ENCODE assay signal across 9 cellular contexts in genomic region chr1:115727706-115728249, GRCh38. TPM values are rescaled to one million over a fixed set of nuclear protein-coding genes. Genes with fewer than 3 reads are reported as not detected.
A peak's percentile ranks its signal among the peaks of the same experiment; 100 is the strongest.
DNase-seq lines count a peak whose midpoint lies in the region; ATAC-seq and TF ChIP-seq lines count a peak whose summit lies in the region.
"Had no signal": no experiment of that assay in that cellular context is flagged by ENCODE, and none has a peak within 500 bp of the region (broad histone marks: within the 10 kb centered on the region; RNA-seq: fewer than 3 reads in every experiment).

No MANE protein-coding gene starts in this region.

- H3K27me3 ChIP-seq in endodermal cell (ENCODE audit: control insufficient read depth, insufficient read depth, low read length, poor library complexity, severe bottlenecking), result no peaks in the 10 kb centered on the region

- TF ChIP-seq CTCF in endodermal cell (conservative IDR thresholded peaks at IDR 0.05) (no peak), mucosa of descending colon (IDR thresholded peaks at IDR 0.05) (no peak)

- no peaks in the 10 kb centered on the region for H3K4me1 ChIP-seq in endodermal cell (ENCODE audit: control insufficient read depth, insufficient read depth, low read length)
- H3K4me1 ChIP-seq in mucosa of descending colon (ENCODE audit: low read depth), result no peaks in the 10 kb centered on the region

- no peak overlapping the region for H3K27ac Mint-ChIP-seq in endodermal cell
- no peak overlapping the region for H3K27ac Mint-ChIP-seq in activated CD4-positive, alpha-beta T cell treated with anti-CD3 and anti-CD28 coated beads for 36 hours

- 71 to 81% methylated on average over 7 of the region's 7 CpGs for WGBS in endodermal cell (ENCODE audit: insufficient coverage in 1 of 2, insufficient read length in 1 of 2), 2 experiments

- no peak overlapping the region for H3K27ac ChIP-seq in endodermal cell (ENCODE audit: low read depth, low read length)

- no peaks in the 10 kb centered on the region for H3K4me1 Mint-ChIP-seq in endodermal cell
- H3K4me1 Mint-ChIP-seq in activated CD4-positive, alpha-beta T cell treated with anti-CD3 and anti-CD28 coated beads for 36 hours, result no peaks in the 10 kb centered on the region

- H3K27me3 Mint-ChIP-seq in endodermal cell (ENCODE audit: insufficient read depth), result no peaks in the 10 kb centered on the region
- H3K27me3 Mint-ChIP-seq in activated CD4-positive, alpha-beta T cell treated with anti-CD3 and anti-CD28 coated beads for 36 hours, result peaks cover 2% of the 10 kb centered on the region

- H3K4me3 Mint-ChIP-seq in endodermal cell, result no peak overlapping the region
- H3K4me3 Mint-ChIP-seq in activated CD4-positive, alpha-beta T cell treated with anti-CD3 and anti-CD28 coated beads for 36 hours, result no peak overlapping the region

- DNase-seq in NCI-H1694 treated with DMSO at 0.1 percent for 48 hours (lab: John Stamatoyannopoulos, UW) (peak; percentile 4), NCI-H1694 (lab: John Stamatoyannopoulos, UW) (no peak), endodermal cell (peak; percentile 51), mucosa of descending colon (peak; percentile 37 to 69 (median 52)), NCI-H345 (lab: John Stamatoyannopoulos, UW) (no peak), NCI-H2029 (lab: John Stamatoyannopoulos, UW) (no peak), NCI-H2081 (lab: John Stamatoyannopoulos, UW) (no peak)
- no peak for DNase-seq in activated CD4-positive, alpha-beta T cell treated with anti-CD3 and anti-CD28 coated beads for 36 hours

- no peak overlapping the region for H3K9ac ChIP-seq in endodermal cell (ENCODE audit: extremely low read depth, low read length, poor library complexity, severe bottlenecking)

- intact Hi-C loops in mucosa of descending colon (cut with DNase I, micrococcal nuclease), result no loop called here
- intact Hi-C loops in activated CD4-positive, alpha-beta T cell treated with anti-CD3 and anti-CD28 coated beads for 36 hours (cut with DNase I, micrococcal nuclease), result no loop called here

- H3K4me3 ChIP-seq in endodermal cell (ENCODE audit: low read length) (no peak overlapping the region), mucosa of descending colon (no peak overlapping the region)

- CTCF ChIA-PET in activated CD4-positive, alpha-beta T cell treated with anti-CD3 and anti-CD28 coated beads for 36 hours (lab: Charles Lee), result no interaction called here

- peak; percentile 78 for ATAC-seq in mucosa of descending colon
- no peak for ATAC-seq in activated CD4-positive, alpha-beta T cell treated with anti-CD3 and anti-CD28 coated beads for 36 hours
- ATAC-seq: SK-N-SH treated with all-trans-retinoic acid at 6 μM for 48 hours had no signal

- H3K36me3 Mint-ChIP-seq in endodermal cell (ENCODE audit: low read depth), result no peaks in the 10 kb centered on the region
- H3K36me3 Mint-ChIP-seq in activated CD4-positive, alpha-beta T cell treated with anti-CD3 and anti-CD28 coated beads for 36 hours (ENCODE audit: low read depth), result no peaks in the 10 kb centered on the region

- H3K9me3 ChIP-seq in endodermal cell (ENCODE audit: control insufficient read depth, low read length) (no peaks in the 10 kb centered on the region), mucosa of descending colon (no peaks in the 10 kb centered on the region)

- no peaks in the 10 kb centered on the region for H3K36me3 ChIP-seq in endodermal cell (ENCODE audit: control insufficient read depth, insufficient read depth, low read length)
- no peaks in the 10 kb centered on the region for H3K36me3 ChIP-seq in mucosa of descending colon (ENCODE audit: low read depth)

- no peaks in the 10 kb centered on the region for H3K9me3 Mint-ChIP-seq in endodermal cell
- H3K9me3 Mint-ChIP-seq in activated CD4-positive, alpha-beta T cell treated with anti-CD3 and anti-CD28 coated beads for 36 hours (ENCODE audit: low read depth), result no peaks in the 10 kb centered on the region

- POLR2A ChIA-PET in activated CD4-positive, alpha-beta T cell treated with anti-CD3 and anti-CD28 coated beads for 36 hours (lab: Charles Lee), result interaction anchor here (0.6 kb wide), 1 partner anchor 224 kb away, joined by 3 read pairs; no protein-coding TSS in a partner anchor

RNA-seq across cellular contexts. Expression of gene CASQ2, which starts 40.7 kb away (rescaled TPM):
- not detected for total RNA-seq in endodermal cell
- 0.82 TPM for polyA plus RNA-seq in endodermal cell (2013, experiment 1 of 2)
- polyA plus RNA-seq in endodermal cell (2013, experiment 2 of 2), result 0.99 TPM
- total RNA-seq in mucosa of descending colon, result 10 to 100 TPM in 1 of 3 donors, 1 to 10 TPM in 1, under 1 TPM in 1; 0.49 to 30.4 (median 2.1) TPM
- not detected for total RNA-seq in activated CD4-positive, alpha-beta T cell treated with anti-CD3 and anti-CD28 coated beads for 36 hours

Comparison
In these comparisons a context has a peak if more than half of its experiments do, and no peak if none do; other contexts are left out.
1. DNase-seq: peak in NCI-H1694 treated with DMSO at 0.1 percent for 48 hours (single experiment), endodermal cell (single experiment) and mucosa of descending colon (3 of 3); none in NCI-H1694 (single experiment), NCI-H345 (single experiment), NCI-H2029 (single experiment), NCI-H2081 (0 of 2) and activated CD4-positive, alpha-beta T cell treated with anti-CD3 and anti-CD28 coated beads for 36 hours (single experiment).